13 cellular contexts compared by ENCODE assay signal in genomic region chr6:42787018-42787611, GRCh38. TPM values are rescaled to one million over a fixed set of nuclear protein-coding genes. Genes with fewer than 3 reads are reported as not detected.
A peak's percentile ranks its signal among the peaks of the same experiment; 100 is the strongest.
DNase-seq lines count a peak whose midpoint lies in the region; ATAC-seq and TF ChIP-seq lines count a peak whose summit lies in the region.
"Had no signal": no experiment of that assay in that cellular context is flagged by ENCODE, and none has a peak within 500 bp of the region (broad histone marks: within the 10 kb centered on the region; RNA-seq: fewer than 3 reads in every experiment).

No MANE protein-coding gene starts in this region.

- H3K27ac ChIP-seq in cardiac muscle cell (peak overlapping the region; percentile 41), upper lobe of right lung (peak overlapping the region; percentile 42), caudate nucleus (ENCODE audit: low read depth, low read length) (no peak overlapping the region)
- H3K27ac ChIP-seq: Peyer's patch had no signal

- no peak overlapping the region for H3K4me3 ChIP-seq in cardiac muscle cell
- H3K4me3 ChIP-seq in upper lobe of right lung = no peak overlapping the region
- H3K4me3 ChIP-seq: Peyer's patch had no signal

- DNase-seq in cardiac muscle cell (ENCODE audit: low read depth in 1 of 2, low spot score in 1 of 2) (no peak), cardiac septum (ENCODE audit: low spot score) (no peak), NCI-H69 (lab: John Stamatoyannopoulos, UW) (peak; percentile 75), left kidney (ENCODE audit: low read depth, low spot score) (peak; percentile 92), upper lobe of right lung (no peak), inferior parietal cortex (ENCODE audit: extremely low spot score) (no peak), caudate nucleus (lab: John Stamatoyannopoulos, UW) (no peak)
- DNase-seq: activated CD8-positive, alpha-beta memory T cell treated with anti-CD3 and anti-CD28 coated beads for 24 hours; BE2C; cortex of kidney; Peyer's patch had no signal

- ATAC-seq in upper lobe of right lung (no peak), GM18873 (IDR thresholded peaks at IDR 0.05; ENCODE audit: low FRiP score, unreplicated experiment) (no peak)
- ATAC-seq: naive thymus-derived CD8-positive, alpha-beta T cell had no signal

- intact Hi-C loops in cardiac septum (cut with DNase I) = no loop called here
- intact Hi-C loops in upper lobe of right lung (cut with DNase I) = no loop called here

- H3K36me3 ChIP-seq in cardiac muscle cell = peaks cover 3% of the 10 kb centered on the region
- H3K36me3 ChIP-seq in upper lobe of right lung = peaks cover 3% of the 10 kb centered on the region
- H3K36me3 ChIP-seq: Peyer's patch had no signal

- TF ChIP-seq CTCF in cardiac muscle cell (IDR thresholded peaks at IDR 0.05; ENCODE audit: low read depth, low read length) = no peak
- no peak for TF ChIP-seq CTCF in upper lobe of right lung (IDR thresholded peaks at IDR 0.05)

- H3K9me3 ChIP-seq in cardiac muscle cell (ENCODE audit: low read depth) (no peaks in the 10 kb centered on the region), upper lobe of right lung (no peaks in the 10 kb centered on the region)
- H3K9me3 ChIP-seq: BE2C, Peyer's patch had no signal

- H3K4me1 ChIP-seq in cardiac muscle cell (ENCODE audit: low read depth) (peaks cover 25% of the 10 kb centered on the region), upper lobe of right lung (peaks cover 53% of the 10 kb centered on the region)

- H3K27me3 ChIP-seq in cardiac muscle cell (no peaks in the 10 kb centered on the region), upper lobe of right lung (no peaks in the 10 kb centered on the region)
- H3K27me3 ChIP-seq: BE2C, Peyer's patch had no signal

RNA-seq across cellular contexts. Expression of gene BICRAL, which starts 5.3 kb away (rescaled TPM):
- 5.3 and 7.2 TPM in 2 replicates for total RNA-seq in cardiac muscle cell
- polyA plus RNA-seq in cardiac muscle cell = 3.9 and 4.5 TPM in 2 replicates
- total RNA-seq in cardiac septum = 11.3 TPM
- 21.0 TPM for total RNA-seq in upper lobe of right lung

RNA-seq across cellular contexts. Expression of gene TBCC, which starts 41.2 kb away (rescaled TPM):
- total RNA-seq in cardiac muscle cell = 47.4 and 58.8 TPM in 2 replicates
- 53.3 and 67.1 TPM in 2 replicates for polyA plus RNA-seq in cardiac muscle cell
- 11.0 TPM for total RNA-seq in cardiac septum
- 17.8 TPM for total RNA-seq in upper lobe of right lung

Comparison
In these comparisons a context has a peak if more than half of its experiments do, and no peak if none do; other contexts are left out.
1. DNase-seq: peak in NCI-H69 (single experiment) and left kidney (single experiment); none in cardiac muscle cell (0 of 2), cardiac septum (single experiment), upper lobe of right lung (single experiment), inferior parietal cortex (single experiment) and caudate nucleus (0 of 61).